Comparison of ENCODE assay signal across 33 cellular contexts in the genomic region with DNA sequence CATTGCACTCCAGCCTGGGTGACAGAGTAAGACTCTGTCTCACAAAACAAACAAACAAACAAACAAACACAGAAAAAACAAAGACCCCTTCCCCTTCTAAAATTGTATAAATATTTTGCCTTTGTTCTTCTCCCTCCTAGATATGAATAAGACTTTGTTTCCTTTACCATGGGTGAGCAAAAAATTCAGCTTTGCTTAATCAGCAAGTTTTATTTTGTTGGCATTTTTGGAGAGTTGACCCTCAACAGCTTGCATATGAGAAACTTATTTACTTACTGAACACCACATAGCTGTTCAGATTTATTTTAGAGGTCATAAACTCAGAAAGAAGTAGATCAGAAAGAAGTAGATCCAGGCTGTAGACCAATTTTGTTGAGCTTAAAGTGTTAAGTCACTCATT.
"Had no signal": no experiment of that assay in that cellular context is flagged by ENCODE, and none has a peak within 500 bp of the region (broad histone marks: within the 10 kb centered on the region; RNA-seq: fewer than 3 reads in every experiment).

No MANE protein-coding gene starts in this region.

- H3K36me3 ChIP-seq: adrenal gland, ascending aorta, brain microvascular endothelial cell, breast epithelium, cardiac muscle cell had no signal

- H3K4me3 ChIP-seq: adrenal gland, ascending aorta, body of pancreas, breast epithelium, cardiac muscle cell had no signal

- H3K27me3 ChIP-seq: adrenal gland, ascending aorta, body of pancreas, brain microvascular endothelial cell, breast epithelium, cardiac muscle cell had no signal

- ATAC-seq: activated naive CD4-positive, alpha-beta T cell treated with anti-CD3 and anti-CD28 coated beads, Interleukin-2, amount 50 U/mL, for 72 hours; activated naive CD8-positive, alpha-beta T cell treated with anti-CD3 and anti-CD28 coated beads, Interleukin-2, amount 50 U/mL, for 24 hours; activated T-cell treated with anti-CD3 and anti-CD28 coated beads, Interleukin-2, amount 50 U/mL, for 4 hours; activated T-cell treated with anti-CD3 and anti-CD28 coated beads, Interleukin-2, amount 50 U/mL, for 72 hours; activated T-helper 17 cell treated with anti-CD3 and anti-CD28 coated beads, Interleukin-2, amount 50 U/mL, for 72 hours; body of pancreas had no signal

- H3K9me3 ChIP-seq: adrenal gland, ascending aorta, body of pancreas, breast epithelium had no signal

- FAIRE-seq: astrocyte, bronchial epithelial cell had no signal

- H3K4me1 ChIP-seq: adrenal gland, ascending aorta, body of pancreas, breast epithelium had no signal

- H3K27ac ChIP-seq: adrenal gland, ascending aorta, body of pancreas, brain microvascular endothelial cell, breast epithelium, cardiac muscle cell had no signal

- DNase-seq: activated effector memory CD4-positive, alpha-beta T cell treated with anti-CD3 and anti-CD28 coated beads, Interleukin-2, amount 50 U/mL, for 16 hours; activated effector memory CD4-positive, alpha-beta T cell treated with Interleukin-2 at 50 U/mL for 16 hours; activated gamma-delta T cell; activated gamma-delta T cell treated with Interleukin-2 at 50 U/mL for 16 hours; activated naive CD4-positive, alpha-beta T cell; activated naive CD4-positive, alpha-beta T cell treated with anti-CD3 and anti-CD28 coated beads for 36 hours; activated naive CD4-positive, alpha-beta T cell treated with anti-CD3 and anti-CD28 coated beads, Interleukin-2, amount 10 ng/mL, durations not matched to agents 7 days and 5 days; activated naive CD4-positive, alpha-beta T cell treated with anti-CD3 and anti-CD28 coated beads, Interleukin-2, amount 50 U/mL, for 16 hours; activated naive CD4-positive, alpha-beta T cell treated with Interleukin-2 at 50 U/mL for 16 hours; activated naive CD8-positive, alpha-beta T cell treated with anti-CD3 and anti-CD28 coated beads for 36 hours; activated naive CD8-positive, alpha-beta T cell treated with anti-CD3 and anti-CD28 coated beads, Interleukin-2, amount 10 ng/mL, durations not matched to agents 7 days and 5 days; activated naive CD8-positive, alpha-beta T cell treated with anti-CD3 and anti-CD28 coated beads, Interleukin-2, amount 50 U/mL, for 24 hours; activated T-cell treated with anti-CD3 and anti-CD28 coated beads, Interleukin-2, amount 50 U/mL, for 1 hour; activated T-cell treated with anti-CD3 and anti-CD28 coated beads, Interleukin-2, amount 50 U/mL, for 24 hours; activated T-cell treated with anti-CD3 and anti-CD28 coated beads, Interleukin-2, amount 50 U/mL, for 4 hours; activated T-cell treated with anti-CD3 and anti-CD28 coated beads, Interleukin-2, amount 50 U/mL, for 48 hours; activated T-cell treated with anti-CD3 and anti-CD28 coated beads, Interleukin-2, amount 50 U/mL, for 72 hours; adrenal gland; amniotic stem cell; amygdala; anterior cingulate cortex; body of pancreas; brain microvascular endothelial cell; caudate nucleus; central memory CD4-positive, alpha-beta T cell; cerebellar nuclear complex had no signal
